ENCODE assay signal across 17 cellular contexts in genomic region chr11:81246937-81247336, GRCh38.
A peak's percentile ranks its signal among the peaks of the same experiment; 100 is the strongest.
DNase-seq lines count a peak whose midpoint lies in the region; ATAC-seq, FAIRE-seq and TF ChIP-seq lines count a peak whose summit lies in the region.
"Had no signal": no experiment of that assay in that cellular context is flagged by ENCODE, and none has a peak within 500 bp of the region (broad histone marks: within the 10 kb centered on the region; RNA-seq: fewer than 3 reads in every experiment).

No MANE protein-coding gene starts in this region.

- no peaks in the 10 kb centered on the region for H3K79me2 ChIP-seq in HepG2 (ENCODE audit: insufficient read depth, low read length)

- intact Hi-C loops in HepG2 (cut with micrococcal nuclease; ENCODE audit: unreplicated experiment) (no loop called here), right lobe of liver (cut with DNase I) (no loop called here), left colon (cut with DNase I, micrococcal nuclease) (no loop called here), cardiac septum (cut with DNase I) (no loop called here)

- DNase-seq in HepG2 (ENCODE audit: low spot score) (peak; percentile 5), right lobe of liver (no peak), OCI-M1 (lab: John Stamatoyannopoulos, UW) (peak; percentile 40), left colon (no peak), SKM-1 treated with dmso at 0.1 percent for 144 hours (lab: John Stamatoyannopoulos, UW; ENCODE audit: unreplicated experiment) (no peak), cardiac septum (ENCODE audit: low spot score) (no peak), mesothelial cell of epicardium (ENCODE audit: low spot score in 2 of 2, unreplicated experiment in 2 of 2) (no peak)
- no peak for DNase-seq in activated CD4-positive, alpha-beta T cell treated with anti-CD3 and anti-CD28 coated beads, Interleukin-2, amount 50 U/mL, for 4 hours
- DNase-seq: 8988T; AML-193; CD8-positive, alpha-beta memory T cell; DMS79; H7 had no signal

- H3K4me3 Mint-ChIP-seq in mesothelial cell of epicardium: no peak overlapping the region
- H3K4me3 Mint-ChIP-seq: CD8-positive, alpha-beta memory T cell; GM23338 had no signal

- CTCF ChIA-PET in HepG2 (lab: Yijun Ruan, JAX; ENCODE audit: low intra/inter-chr PET ratio, low total read pairs): no interaction called here

- H3K36me3 ChIP-seq in HepG2 (replicated peaks in 1 of 2; ENCODE audit: control insufficient read depth in 1 of 2, insufficient read depth in 2 of 2, low read length in 2 of 2) (no peaks in the 10 kb centered on the region), right lobe of liver (no peaks in the 10 kb centered on the region)
- H3K36me3 ChIP-seq: BLaER1 had no signal

- H2AFZ ChIP-seq in HepG2 (ENCODE audit: low read length): no peak overlapping the region
- H2AFZ ChIP-seq: GM23338 had no signal

- H3K27me3 Mint-ChIP-seq in mesothelial cell of epicardium (ENCODE audit: low read depth): peaks cover 5% of the 10 kb centered on the region
- H3K27me3 Mint-ChIP-seq: CD8-positive, alpha-beta memory T cell had no signal

- TF ChIP-seq EP300 in HepG2 (IDR thresholded peaks at IDR 0.05; ENCODE audit: low read depth in 2 of 2, low read length in 2 of 2): no peak
- no peak for TF ChIP-seq EP300 in HepG2 (CRISPR knock-in tag; IDR thresholded peaks at IDR 0.05; ENCODE audit: borderline replicate concordance)

- 0% methylated on average over 3 of the region's 3 CpGs for WGBS in HepG2 (ENCODE audit: low lambda C conversion rate)
- 18% methylated on average over 3 of the region's 3 CpGs for WGBS in right lobe of liver (ENCODE audit: insufficient coverage, low coverage, low lambda C conversion rate, missing lambda C conversion rate)

- H4K20me1 ChIP-seq in HepG2 (ENCODE audit: insufficient read depth, low read length): no peaks in the 10 kb centered on the region
- H4K20me1 ChIP-seq: BLaER1 had no signal

- peaks cover 3% of the 10 kb centered on the region for H3K4me1 Mint-ChIP-seq in mesothelial cell of epicardium
- H3K4me1 Mint-ChIP-seq: CD8-positive, alpha-beta memory T cell; GM23338 had no signal

- TF ChIP-seq POLR2A in HepG2 (IDR thresholded peaks at IDR 0.05; ENCODE audit: insufficient read depth in 1 of 2, low read depth in 2 of 2, low read length in 2 of 2) (no peak), right lobe of liver (IDR thresholded peaks at IDR 0.05) (no peak)

- H3K27ac ChIP-seq in HepG2 (ENCODE audit: extremely low read length, insufficient read depth, low read length): no peak overlapping the region
- H3K27ac ChIP-seq in right lobe of liver: no peak overlapping the region
- H3K27ac ChIP-seq: BLaER1 had no signal

- H3K27me3 ChIP-seq in HepG2 (ENCODE audit: control insufficient read depth in 1 of 2, insufficient read depth in 2 of 2, low read length in 2 of 2) (no peaks in the 10 kb centered on the region), right lobe of liver (no peaks in the 10 kb centered on the region)
- H3K27me3 ChIP-seq: BLaER1 had no signal

- H3K4me3 ChIP-seq in HepG2 (replicated peaks in 1 of 3; ENCODE audit: insufficient read depth in 1 of 3, low read depth in 2 of 3, low read length in 3 of 3): no peak overlapping the region
- no peak overlapping the region for H3K4me3 ChIP-seq in right lobe of liver
- H3K4me3 ChIP-seq: BLaER1, GM23338 had no signal

- H3K4me2 ChIP-seq in HepG2 (ENCODE audit: low read depth, low read length): no peak overlapping the region
- H3K4me2 ChIP-seq: BLaER1, GM23338 had no signal

- H3K4me1 ChIP-seq in HepG2 (ENCODE audit: insufficient read depth, low read length): 0 out of 2 replicates have a peak, but pooled peaks cover 6% of the 10 kb centered on the region
- H3K4me1 ChIP-seq in right lobe of liver: no peaks in the 10 kb centered on the region
- H3K4me1 ChIP-seq: BLaER1 had no signal

- POLR2A ChIA-PET in HepG2 (lab: Yijun Ruan, JAX): no interaction called here

- FAIRE-seq in HepG2 (lab: Jason Lieb, UNC): no peak
- FAIRE-seq: G401.6, GM12891 had no signal

- in situ Hi-C loops in HepG2 (cut with HindIII; ENCODE audit: extremely low pct_ligation_motif_present, low pct_unique_long_range_greater_than_20kb): loop anchor here (25.0 kb wide), 1 partner anchor 1535 kb away; no protein-coding TSS in a partner anchor

- ATAC-seq in HepG2 (no peak; the same call in 2 of the 3 replicates), right lobe of liver (no peak), left colon (peak; percentile 100)
- ATAC-seq: GM23338 had no signal

- TF ChIP-seq RAD21 in HepG2 (CRISPR knock-in tag; IDR thresholded peaks at IDR 0.05): no peak

- H3K9me3 ChIP-seq in HepG2 (ENCODE audit: low read length) (no peaks in the 10 kb centered on the region), right lobe of liver (no peaks in the 10 kb centered on the region)
- H3K9me3 ChIP-seq: BLaER1 had no signal

- no peak overlapping the region for H3K27ac Mint-ChIP-seq in mesothelial cell of epicardium
- H3K27ac Mint-ChIP-seq: CD8-positive, alpha-beta memory T cell; GM23338 had no signal

- TF ChIP-seq CTCF in HepG2 (CRISPR knock-in tag; IDR thresholded peaks at IDR 0.05) (no peak), right lobe of liver (IDR thresholded peaks at IDR 0.05) (no peak), mesothelial cell of epicardium (IDR thresholded peaks at IDR 0.05; ENCODE audit: unreplicated experiment) (no peak)

- BruUV-seq in HepG2 (replicated peaks; lab: Mats Ljungman, UMichigan): no TSS peak

- no peaks in the 10 kb centered on the region for H3K36me3 Mint-ChIP-seq in mesothelial cell of epicardium
- H3K36me3 Mint-ChIP-seq: CD8-positive, alpha-beta memory T cell had no signal

- no peaks in the 10 kb centered on the region for H3K9me3 Mint-ChIP-seq in mesothelial cell of epicardium
- H3K9me3 Mint-ChIP-seq: GM23338 had no signal

- H3K9ac ChIP-seq in HepG2 (ENCODE audit: insufficient read depth, low read depth, low read length): no peak overlapping the region
- H3K9ac ChIP-seq: BLaER1 had no signal

TF ChIP-seq in HepG2, 621 proteins besides CTCF, POLR2A, EP300 and RAD21 (continues in another document):
- TF ChIP-seq ZBTB33 (CRISPR knock-in tag; IDR thresholded peaks at IDR 0.05) (no peak), IRF1 (CRISPR knock-in tag; IDR thresholded peaks at IDR 0.05; ENCODE audit: low read depth) (no peak), ZNF737 (CRISPR knock-in tag; IDR thresholded peaks at IDR 0.05; ENCODE audit: borderline replicate concordance) (no peak), PHB2 (IDR thresholded peaks at IDR 0.05; ENCODE audit: partially characterized antibody) (no peak), ELF4 (CRISPR knock-in tag; IDR thresholded peaks at IDR 0.05; ENCODE audit: borderline replicate concordance) (no peak), ZNF839 (CRISPR knock-in tag; IDR thresholded peaks at IDR 0.05; ENCODE audit: borderline replicate concordance) (no peak), ARID5B (CRISPR knock-in tag; IDR thresholded peaks at IDR 0.05) (no peak), ZFP82 (CRISPR knock-in tag; IDR thresholded peaks at IDR 0.05; ENCODE audit: borderline replicate concordance) (no peak), ZNF572 (CRISPR knock-in tag; IDR thresholded peaks at IDR 0.05) (no peak), RBM39 (IDR thresholded peaks at IDR 0.05; ENCODE audit: low read depth, low read length, poor library complexity, severe bottlenecking) (no peak), ZNF549 (CRISPR knock-in tag; IDR thresholded peaks at IDR 0.05) (no peak)

Comparison
In these comparisons a context has a peak if more than half of its experiments do, and no peak if none do; other contexts are left out.
1. DNase-seq: peak in HepG2 (single experiment) and OCI-M1 (single experiment); none in right lobe of liver (0 of 3), left colon (0 of 2), SKM-1 treated with dmso at 0.1 percent for 144 hours (single experiment), cardiac septum (single experiment), activated CD4-positive, alpha-beta T cell treated with anti-CD3 and anti-CD28 coated beads, Interleukin-2, amount 50 U/mL, for 4 hours (0 of 2) and mesothelial cell of epicardium (0 of 2).